ENCODE assay signal across 14 cellular contexts in genomic region chr9:86341007-86341491, GRCh38. TPM values are rescaled to one million over a fixed set of nuclear protein-coding genes. Genes with fewer than 3 reads are reported as not detected.
A peak's percentile ranks its signal among the peaks of the same experiment; 100 is the strongest.
DNase-seq lines count a peak whose midpoint lies in the region; ATAC-seq and TF ChIP-seq lines count a peak whose summit lies in the region.
"Had no signal": no experiment of that assay in that cellular context is flagged by ENCODE, and none has a peak within 500 bp of the region (broad histone marks: within the 10 kb centered on the region; RNA-seq: fewer than 3 reads in every experiment).

No MANE protein-coding gene starts in this region.

- no peak overlapping the region for H3K27ac Mint-ChIP-seq in endothelial cell (ENCODE audit: unreplicated experiment)

- H3K9me3 Mint-ChIP-seq in endothelial cell (ENCODE audit: unreplicated experiment), result no peaks in the 10 kb centered on the region

- TF ChIP-seq POLR2A in NB4 (IDR thresholded peaks at IDR 0.05; ENCODE audit: extremely low read depth, insufficient read length), result no peak

- H3K4me3 ChIP-seq in NB4 (ENCODE audit: low read depth, low read length), result no peak overlapping the region
- H3K4me3 ChIP-seq: BLaER1 treated with 17β-estradiol and CSF1 and Interleukin-3, amounts not matched to agents 10 nM and 100 nM; transverse colon had no signal

- H3K36me3 Mint-ChIP-seq in endothelial cell (ENCODE audit: low read depth, unreplicated experiment), result peaks cover 23% of the 10 kb centered on the region

- TF ChIP-seq CTCF in NB4 (IDR thresholded peaks at IDR 0.05; ENCODE audit: low read depth, low read length) (no peak), endothelial cell (IDR thresholded peaks at IDR 0.05; ENCODE audit: unreplicated experiment) (no peak)

- peak overlapping the region; percentile 21 for H3K4me3 Mint-ChIP-seq in endothelial cell (ENCODE audit: unreplicated experiment)

- no peak for ATAC-seq in GM18511 (IDR thresholded peaks at IDR 0.05; ENCODE audit: unreplicated experiment)
- ATAC-seq: right cardiac atrium had no signal

- no peaks in the 10 kb centered on the region for H3K27me3 Mint-ChIP-seq in endothelial cell (ENCODE audit: unreplicated experiment)

- peak; percentile 70 for DNase-seq in A172 (ENCODE audit: low spot score)
- DNase-seq in EL, result peak; percentile 60
- peak; percentile 44 for DNase-seq in NB4 (ENCODE audit: low read depth)
- DNase-seq in endothelial cell (ENCODE audit: low spot score), result no peak
- no peak for DNase-seq in NCI-H1417 (lab: John Stamatoyannopoulos, UW)
- no peak for DNase-seq in effector CD4-positive, alpha-beta T cell
- DNase-seq in SKM-1 (lab: John Stamatoyannopoulos, UW; ENCODE audit: unreplicated experiment), result no peak
- DNase-seq: anterior cingulate cortex, NCI-H82, right cardiac atrium, SW 1271, transverse colon had no signal

- no peaks in the 10 kb centered on the region for H3K4me1 Mint-ChIP-seq in endothelial cell (ENCODE audit: unreplicated experiment)

RNA-seq across cellular contexts. Expression of gene TUT7, which starts 13.2 kb away (rescaled TPM):
- 21.5 and 21.6 TPM in 2 replicates for total RNA-seq in A172 (2014; rRNA removed; shearing (Covaris generic))
- 18.8 TPM for total RNA-seq in endothelial cell (ENCODE audit: unreplicated experiment)

RNA-seq across cellular contexts. Expression of gene ISCA1, which starts 58.7 kb away (rescaled TPM):
- total RNA-seq in A172 (2014; rRNA removed; shearing (Covaris generic)), result 58.1 and 70.4 TPM in 2 replicates
- total RNA-seq in endothelial cell (ENCODE audit: unreplicated experiment), result 41.9 TPM

Comparison
In these comparisons a context has a peak if more than half of its experiments do, and no peak if none do; other contexts are left out.
1. DNase-seq: peak in A172 (single experiment), EL (single experiment) and NB4 (single experiment); none in endothelial cell (single experiment), NCI-H1417 (0 of 3), effector CD4-positive, alpha-beta T cell (single experiment) and SKM-1 (single experiment).